20 cellular contexts compared by ENCODE assay signal in genomic region chr4:121377065-121377464, GRCh38. TPM values are rescaled to one million over a fixed set of nuclear protein-coding genes. Genes with fewer than 3 reads are reported as not detected.
DNase-seq lines count a peak whose midpoint lies in the region; FAIRE-seq and TF ChIP-seq lines count a peak whose summit lies in the region.
"Had no signal": no experiment of that assay in that cellular context is flagged by ENCODE, and none has a peak within 500 bp of the region (broad histone marks: within the 10 kb centered on the region; RNA-seq: fewer than 3 reads in every experiment).

No MANE protein-coding gene starts in this region.

- no peak for FAIRE-seq in urothelium cell line (lab: Jason Lieb, UNC)
- FAIRE-seq: D721Med, GM12892, GM18507, H1 had no signal

- peak; percentile 59 for DNase-seq in A673 (ENCODE audit: low spot score)
- DNase-seq in LNCaP clone FGC (ENCODE audit: low read depth), result no peak
- DNase-seq in SK-N-MC (ENCODE audit: low read depth, low spot score), result no peak
- peak; percentile 19 for DNase-seq in urothelium cell line (ENCODE audit: low spot score)
- no peak for DNase-seq in anterior cingulate cortex (lab: John Stamatoyannopoulos, UW)
- DNase-seq in stomach, result no peak
- DNase-seq in GM20000 (ENCODE audit: low spot score), result no peak
- DNase-seq: 8988T; BE2C; C1 segment of cervical spinal cord; Caco-2; CD4-positive, alpha-beta T cell; DMS153; DMS79; GDM1; H9 had no signal

- TF ChIP-seq POLR2A in stomach (IDR thresholded peaks at IDR 0.05), result no peak

- POLR2A ChIA-PET in A673 (lab: Charles Lee; ENCODE audit: low non-redundant PET), result no interaction called here

- CTCF ChIA-PET in A673 (lab: Charles Lee), result no interaction called here

- H3K9me3 ChIP-seq in A673 (ENCODE audit: low read depth, low read length, poor library complexity, severe bottlenecking) (no peaks in the 10 kb centered on the region), SK-N-MC (ENCODE audit: low read depth, low read length) (no peaks in the 10 kb centered on the region), stomach (no peaks in the 10 kb centered on the region)
- H3K9me3 ChIP-seq: BE2C, Caco-2 had no signal

- no peak for TF ChIP-seq EP300 in stomach (IDR thresholded peaks at IDR 0.05)

- WGBS in stomach, 5 donors, result 70 to 78% (median 76%) methylated on average over 2 of the region's 2 CpGs

- H3K27ac ChIP-seq in A673 (ENCODE audit: low read depth, low read length, poor library complexity, severe bottlenecking) (peak overlapping the region; percentile 6), SK-N-MC (no peak overlapping the region), stomach (no peak overlapping the region)

- H3K4me1 ChIP-seq in A673 (ENCODE audit: insufficient read depth, low read length, poor library complexity, severe bottlenecking) (peaks cover 47% of the 10 kb centered on the region), stomach (peaks cover 8 to 15% (median 9%) of the 10 kb centered on the region in 4 donors)
- H3K4me1 ChIP-seq: BE2C, Caco-2 had no signal

- no peaks in the 10 kb centered on the region for H3K36me3 ChIP-seq in A673 (ENCODE audit: insufficient read depth, low read length, poor library complexity, severe bottlenecking)
- no peaks in the 10 kb centered on the region; the same call in 1 of the 2 replicates for H3K36me3 ChIP-seq in SK-N-MC (ENCODE audit: insufficient read depth, low read length)
- no peaks in the 10 kb centered on the region for H3K36me3 ChIP-seq in stomach
- H3K36me3 ChIP-seq: BE2C had no signal

- H3K9ac ChIP-seq in SK-N-MC (ENCODE audit: insufficient read length), result no peak overlapping the region

- intact Hi-C loops in A673 (cut with micrococcal nuclease; ENCODE audit: unreplicated experiment) (no loop called here), stomach (cut with DNase I; ENCODE audit: low total_unique reads) (no loop called here)

- no peak overlapping the region for H3K4me3 ChIP-seq in A673 (ENCODE audit: low read depth, low read length, poor library complexity, severe bottlenecking)
- H3K4me3 ChIP-seq in LNCaP clone FGC (ENCODE audit: low read depth, low read length), result no peak overlapping the region
- H3K4me3 ChIP-seq in SK-N-MC, result peak overlapping the region; percentile 1; the same call in 1 of the 2 replicates
- H3K4me3 ChIP-seq in stomach, result no peak overlapping the region

- no peaks in the 10 kb centered on the region for H3K27me3 ChIP-seq in A673 (replicated peaks; ENCODE audit: insufficient read depth, low read depth, low read length, poor library complexity)
- H3K27me3 ChIP-seq in stomach, result peaks cover 0 to 49% (median 24%) of the 10 kb centered on the region in 3 donors

- BruUV-seq in A673 (replicated peaks; lab: Mats Ljungman, UMichigan), result no TSS peak

- no peak for TF ChIP-seq CTCF in A673 (conservative IDR thresholded peaks at IDR 0.05; ENCODE audit: low read depth, low read length)
- 0 out of 2 replicates have a peak, but pooled peaks have one; percentile 1 for TF ChIP-seq CTCF in LNCaP clone FGC (IDR thresholded peaks at IDR 0.05; ENCODE audit: control insufficient read depth, extremely low read depth, insufficient read depth)
- no peak for TF ChIP-seq CTCF in stomach (IDR thresholded peaks at IDR 0.05)
- TF ChIP-seq CTCF in GM20000 (IDR thresholded peaks at IDR 0.05; ENCODE audit: extremely low read depth, missing control alignments), result no peak

RNA-seq across cellular contexts. Expression of gene QRFPR, which starts 3.8 kb away (rescaled TPM):
- 23.6 and 32.2 TPM in 2 replicates for total RNA-seq in A673 (2021)
- total RNA-seq in stomach, result not detected
- polyA plus RNA-seq in stomach, result under 1 TPM in 1 of 3 donors, not detected in 2; 0.18 TPM
- total RNA-seq: Caco-2; CD4-positive, alpha-beta T cell had no signal

Comparison
In these comparisons a context has a peak if more than half of its experiments do, and no peak if none do; other contexts are left out.
1. DNase-seq: peak in A673 (single experiment) and urothelium cell line (single experiment); none in LNCaP clone FGC (single experiment), SK-N-MC (single experiment), anterior cingulate cortex (0 of 58), stomach (single experiment) and GM20000 (single experiment).
2. RNA of gene QRFPR, which starts 3.8 kb away (total RNA-seq): 23.6 to 32.2 TPM in A673; not detected in stomach; every median in the first group is over 10 times any median in the second.